Comparison of ENCODE assay signal across 8 cellular contexts in the genomic region with DNA sequence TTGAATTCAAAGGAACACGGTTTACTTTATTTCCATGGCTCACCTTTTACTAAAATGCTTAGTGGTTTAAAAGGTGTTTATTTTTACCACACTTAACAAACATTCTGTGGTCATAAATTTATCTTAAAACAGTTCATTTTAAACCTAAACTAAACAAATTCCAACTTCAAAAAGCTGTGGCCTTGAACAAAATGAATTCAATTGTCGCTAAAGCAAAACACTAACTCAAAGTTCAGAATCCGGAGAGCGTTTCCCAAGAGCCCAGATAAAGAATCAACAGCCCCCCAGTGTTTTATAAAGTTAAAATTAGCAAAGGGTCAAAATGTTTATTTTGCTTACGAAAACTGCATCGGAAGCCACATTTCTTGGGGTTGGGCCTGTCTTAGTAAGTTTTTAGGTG. TPM values are rescaled to one million over a fixed set of nuclear protein-coding genes. Genes with fewer than 3 reads are reported as not detected.
A peak's percentile ranks its signal among the peaks of the same experiment; 100 is the strongest.
DNase-seq lines count a peak whose midpoint lies in the region; ATAC-seq and TF ChIP-seq lines count a peak whose summit lies in the region.

No MANE protein-coding gene starts in this region.

- H4K20me1 ChIP-seq in Loucy (ENCODE audit: insufficient read depth, low read length, poor library complexity, severe bottlenecking): peaks cover 55% of the 10 kb centered on the region

- peak overlapping the region; percentile 92 for H3K4me3 Mint-ChIP-seq in natural killer cell treated with Interleukin-12 subunit alpha and Interleukin-12 subunit beta and Interleukin-15 and Interleukin-18, amount 100 ng/mL, for 72 hours

- DNase-seq in BE2C (no peak), dorsolateral prefrontal cortex (no peak), GM03348 (ENCODE audit: low spot score) (no peak), D341Med (ENCODE audit: low spot score) (no peak), NCI-H2227 treated with DMSO at 0.1 percent for 48 hours (lab: John Stamatoyannopoulos, UW) (no peak)
- no peak for DNase-seq in natural killer cell treated with Interleukin-12 subunit alpha and Interleukin-12 subunit beta and Interleukin-15 and Interleukin-18, amount 100 ng/mL, for 72 hours (ENCODE audit: low spot score)
- no peak for DNase-seq in activated CD4-positive, alpha-beta T cell treated with anti-CD3 and anti-CD28 coated beads for 48 hours

- peaks cover 62% of the 10 kb centered on the region for H3K79me2 ChIP-seq in Loucy (ENCODE audit: insufficient read depth, low read length)

- peaks cover 26 to 27% of the 10 kb centered on the region in 2 donors for H3K4me1 Mint-ChIP-seq in natural killer cell treated with Interleukin-12 subunit alpha and Interleukin-12 subunit beta and Interleukin-15 and Interleukin-18, amount 100 ng/mL, for 72 hours (ENCODE audit: low read depth in 2 of 2)

- no peak for TF ChIP-seq CTCF in BE2C (IDR thresholded peaks at IDR 0.05; ENCODE audit: low read depth, low read length)
- TF ChIP-seq CTCF in Loucy (conservative IDR thresholded peaks at IDR 0.05; ENCODE audit: low read length): no peak
- TF ChIP-seq CTCF in dorsolateral prefrontal cortex (IDR thresholded peaks at IDR 0.05 in 54 of 56, conservative IDR thresholded peaks at IDR 0.05 in 2 of 56; ENCODE audit: low read depth in 1 of 56, partially characterized antibody in 56 of 56): no peak

- H3K27me3 ChIP-seq in BE2C (no peaks in the 10 kb centered on the region), Loucy (ENCODE audit: insufficient read depth, low read length, poor library complexity, severe bottlenecking) (peaks cover 9% of the 10 kb centered on the region), dorsolateral prefrontal cortex (no peaks in the 10 kb centered on the region)

- H3K9me3 Mint-ChIP-seq in natural killer cell treated with Interleukin-12 subunit alpha and Interleukin-12 subunit beta and Interleukin-15 and Interleukin-18, amount 100 ng/mL, for 72 hours: no peaks in the 10 kb centered on the region

- H3K9me3 ChIP-seq in BE2C (no peaks in the 10 kb centered on the region), Loucy (ENCODE audit: insufficient read depth, low read depth, low read length) (no peaks in the 10 kb centered on the region)

- H3K27ac ChIP-seq in dorsolateral prefrontal cortex: peak overlapping the region in 52 of 59 donors; percentile 9 to 99 (median 95)

- no peaks in the 10 kb centered on the region for H3K27me3 Mint-ChIP-seq in natural killer cell treated with Interleukin-12 subunit alpha and Interleukin-12 subunit beta and Interleukin-15 and Interleukin-18, amount 100 ng/mL, for 72 hours

- intact Hi-C loops in dorsolateral prefrontal cortex (cut with DNase I): loop anchor here (10.0 kb wide), 6 partner anchors 79 to 259 kb away; a partner anchor contains a TSS

- H3K27ac Mint-ChIP-seq in natural killer cell treated with Interleukin-12 subunit alpha and Interleukin-12 subunit beta and Interleukin-15 and Interleukin-18, amount 100 ng/mL, for 72 hours: peak overlapping the region; percentile 97 to 99

- peak overlapping the region; percentile 96 for H3K9ac ChIP-seq in Loucy (ENCODE audit: low read depth, low read length, poor library complexity, severe bottlenecking)

- peak overlapping the region; percentile 91 for H3K4me3 ChIP-seq in BE2C (ENCODE audit: low read depth, low read length)
- peak overlapping the region; percentile 88 for H3K4me3 ChIP-seq in Loucy (ENCODE audit: low read length, poor library complexity, severe bottlenecking)
- H3K4me3 ChIP-seq in dorsolateral prefrontal cortex: peak overlapping the region; percentile 60 to 92 (median 79)

- no peaks in the 10 kb centered on the region for H3K4me1 ChIP-seq in BE2C
- peaks cover 22% of the 10 kb centered on the region for H3K4me1 ChIP-seq in Loucy (ENCODE audit: insufficient read depth, low read length, poor library complexity, severe bottlenecking)

- no peaks in the 10 kb centered on the region for H3K9me2 ChIP-seq in Loucy (replicated peaks; ENCODE audit: low read depth, low read length)

- peaks cover 13% of the 10 kb centered on the region for H3K36me3 Mint-ChIP-seq in natural killer cell treated with Interleukin-12 subunit alpha and Interleukin-12 subunit beta and Interleukin-15 and Interleukin-18, amount 100 ng/mL, for 72 hours

- peaks cover 3% of the 10 kb centered on the region for H3K36me3 ChIP-seq in BE2C
- H3K36me3 ChIP-seq in Loucy (ENCODE audit: insufficient read depth, low read length): peaks cover 7% of the 10 kb centered on the region; the same call in 1 of the 2 replicates

- no peak overlapping the region for H2AFZ ChIP-seq in Loucy (ENCODE audit: low read length)

- H3F3A ChIP-seq in Loucy (ENCODE audit: low read depth): no peaks in the 10 kb centered on the region

- ATAC-seq in natural killer cell treated with Interleukin-12 subunit alpha and Interleukin-12 subunit beta and Interleukin-15 and Interleukin-18, amount 100 ng/mL, for 72 hours: no peak

- H3K4me2 ChIP-seq in Loucy (ENCODE audit: low read depth, low read length, poor library complexity, severe bottlenecking): peak overlapping the region; percentile 81

RNA-seq across cellular contexts. Expression of a gene that starts 1.4 kb away (rescaled TPM):
- polyA plus RNA-seq in BE2C (2012; ENCODE audit: insufficient read depth, insufficient read length, low read depth): 40.0 TPM
- total RNA-seq in dorsolateral prefrontal cortex: 100 to 1,000 TPM in 119 of 120 experiments, 10 to 100 TPM in 1; 99.6 to 180 (median 142) TPM
- total RNA-seq in natural killer cell treated with Interleukin-12 subunit alpha and Interleukin-12 subunit beta and Interleukin-15 and Interleukin-18, amount 100 ng/mL, for 72 hours: 100 to 1,000 TPM; 134 to 180 TPM
